Comparison of ENCODE assay signal across 8 cellular contexts in genomic region chr6:33204165-33204414, GRCh38. TPM values are rescaled to one million over a fixed set of nuclear protein-coding genes. Genes with fewer than 3 reads are reported as not detected.
A peak's percentile ranks its signal among the peaks of the same experiment; 100 is the strongest.
DNase-seq lines count a peak whose midpoint lies in the region; ATAC-seq and TF ChIP-seq lines count a peak whose summit lies in the region.

No MANE protein-coding gene starts in this region.

- no peaks in the 10 kb centered on the region for H3K27me3 ChIP-seq in skeletal muscle tissue (ENCODE audit: control insufficient read depth in 3 of 3, insufficient read depth in 3 of 3, low read length in 3 of 3)

- H3K27ac Mint-ChIP-seq in HFFc6 = peak overlapping the region; percentile 66
- no peak overlapping the region; the same call in 1 of the 2 replicates for H3K27ac Mint-ChIP-seq in WTC11

- peaks cover 39 to 63% (median 49%) of the 10 kb centered on the region in 3 donors for H3K4me1 ChIP-seq in skeletal muscle tissue (ENCODE audit: control insufficient read depth in 3 of 3, insufficient read depth in 3 of 3, low read length in 3 of 3)

- ATAC-seq in WTC11 = no peak
- ATAC-seq in HG02938 (IDR thresholded peaks at IDR 0.05; ENCODE audit: unreplicated experiment) = no peak

- no peaks in the 10 kb centered on the region for H3K9me3 ChIP-seq in skeletal muscle tissue (ENCODE audit: control insufficient read depth in 3 of 3, low read length in 3 of 3)

- peak overlapping the region; percentile 66 for H3K27ac ChIP-seq in skeletal muscle tissue (ENCODE audit: low read depth, low read length)

- H3K9me3 Mint-ChIP-seq in HFFc6 (no peaks in the 10 kb centered on the region), WTC11 (no peaks in the 10 kb centered on the region)

- peak overlapping the region in 1 of 3 donors; percentile 25 for H3K9ac ChIP-seq in skeletal muscle tissue (ENCODE audit: low read depth in 1 of 3, low read length in 3 of 3)

- TF ChIP-seq CTCF in HFFc6 (IDR thresholded peaks at IDR 0.05) (no peak), WTC11 (IDR thresholded peaks at IDR 0.05) (no peak), foreskin fibroblast (IDR thresholded peaks at IDR 0.05; ENCODE audit: low read depth, low read length) (no peak)

- H3K4me3 ChIP-seq in foreskin fibroblast (ENCODE audit: low read depth in 1 of 2, low read length in 2 of 2) (peak overlapping the region; percentile 19 to 56), skeletal muscle tissue (ENCODE audit: low read length in 3 of 3) (peak overlapping the region; percentile 24 to 93 (median 91))

- peak overlapping the region; percentile 100 for H3K4me3 Mint-ChIP-seq in HFFc6
- peak overlapping the region; percentile 51 for H3K4me3 Mint-ChIP-seq in WTC11

- no peak for DNase-seq in HFFc6
- DNase-seq in WTC11 (ENCODE audit: low spot score) = no peak
- no peak for DNase-seq in foreskin fibroblast
- DNase-seq in stimulated activated CD4-positive, alpha-beta T cell treated with anti-CD3 and anti-CD28 coated beads, Interleukin-2, amount 100 ng/mL, for 48 hours = no peak
- no peak for DNase-seq in HuH-7.5 (ENCODE audit: low spot score)
- DNase-seq in iPS-NIHi7 (ENCODE audit: extremely low spot score) = no peak

- H3K36me3 Mint-ChIP-seq in HFFc6 (ENCODE audit: low read depth) = peaks cover 47% of the 10 kb centered on the region
- peaks cover 27% of the 10 kb centered on the region for H3K36me3 Mint-ChIP-seq in WTC11

- CTCF ChIA-PET in WTC11 (lab: Charles Lee) = interaction anchor here (0.6 to 2.4 kb wide), 5 partner anchors 9 to 83 kb away, joined by 3 to 31 read pairs (median 5); no protein-coding TSS in a partner anchor

- H3K4me1 Mint-ChIP-seq in HFFc6 (ENCODE audit: low read depth) (peaks cover 62% of the 10 kb centered on the region), WTC11 (peaks cover 51% of the 10 kb centered on the region)

- H3K27me3 Mint-ChIP-seq in HFFc6 (ENCODE audit: insufficient read depth) (peaks cover 8% of the 10 kb centered on the region), WTC11 (ENCODE audit: low read depth) (peaks cover 28% of the 10 kb centered on the region)

- peaks cover 20 to 32% (median 28%) of the 10 kb centered on the region in 3 donors for H3K36me3 ChIP-seq in skeletal muscle tissue (ENCODE audit: control insufficient read depth in 3 of 3, insufficient read depth in 3 of 3, low read length in 3 of 3)

- POLR2A ChIA-PET in WTC11 (lab: Charles Lee) = interaction anchor here (1.0 to 2.0 kb wide), 2 partner anchors 39 to 232 kb away, joined by 4 to 8 read pairs; no protein-coding TSS in a partner anchor

TF ChIP-seq in WTC11, 78 proteins besides CTCF, POLR2A, EP300 and RAD21:
- TF ChIP-seq ZNF232 (CRISPR knock-in tag; IDR thresholded peaks at IDR 0.05) = no peak

RNA-seq across cellular contexts. Expression of gene HSD17B8, which starts 0.4 kb away (rescaled TPM):
- total RNA-seq in HFFc6 (2021; fragmentation: NEBNext Ultra II Directional; extraction: Animal tissue kit (Norgen Biotek cat#: 25700)) = 1 to 10 TPM in 2 of 6 experiments, under 1 TPM in 4; 0.39 to 1.2 (median 0.73) TPM
- total RNA-seq in WTC11 (2021) = 7.3 to 8.1 TPM (median 7.7 TPM) in 3 replicates
- total RNA-seq in skeletal muscle tissue = 15.7 TPM

RNA-seq across cellular contexts. Expression of gene SLC39A7, which starts 3.4 kb away (rescaled TPM):
- total RNA-seq in HFFc6 (2021; fragmentation: NEBNext Ultra II Directional; extraction: Animal tissue kit (Norgen Biotek cat#: 25700)) = 100 to 1,000 TPM; 215 to 240 (median 225) TPM
- total RNA-seq in WTC11 (2021) (131 to 163 TPM (median 134 TPM) in 3 replicates), skeletal muscle tissue (53.2 TPM)

RNA-seq across cellular contexts. Expression of gene RXRB, which starts 3.6 kb away (rescaled TPM):
- total RNA-seq in HFFc6 (2021; fragmentation: NEBNext Ultra II Directional; extraction: Animal tissue kit (Norgen Biotek cat#: 25700)) = 10 to 100 TPM; 37.3 to 41.6 (median 38.3) TPM
- total RNA-seq in WTC11 (2021) (21.5 to 24.5 TPM (median 23.3 TPM) in 3 replicates), skeletal muscle tissue (17.7 TPM)

RNA-seq across cellular contexts. Expression of gene RING1, which starts 4.2 kb away (rescaled TPM):
- 10 to 100 TPM; 43.4 to 55.1 (median 52.1) TPM for total RNA-seq in HFFc6 (2021; fragmentation: NEBNext Ultra II Directional; extraction: Animal tissue kit (Norgen Biotek cat#: 25700))
- total RNA-seq in WTC11 (2021) = 26.6 to 30.2 TPM (median 27.8 TPM) in 3 replicates
- 20.4 TPM for total RNA-seq in skeletal muscle tissue

RNA-seq across cellular contexts. Expression of gene COL11A2, which starts 11.8 kb away (rescaled TPM):
- total RNA-seq in HFFc6 (2021; fragmentation: NEBNext Ultra II Directional; extraction: Animal tissue kit (Norgen Biotek cat#: 25700)) = under 1 TPM; 0.15 to 0.69 (median 0.38) TPM
- 3.0 to 4.4 TPM (median 3.7 TPM) in 3 replicates for total RNA-seq in WTC11 (2021)
- total RNA-seq in skeletal muscle tissue = 28.7 TPM
